16 cellular contexts compared by ENCODE assay signal in genomic region chr13:97246596-97246995, GRCh38. TPM values are rescaled to one million over a fixed set of nuclear protein-coding genes. Genes with fewer than 3 reads are reported as not detected.
A peak's percentile ranks its signal among the peaks of the same experiment; 100 is the strongest.
DNase-seq lines count a peak whose midpoint lies in the region; ATAC-seq and TF ChIP-seq lines count a peak whose summit lies in the region.
"Had no signal": no experiment of that assay in that cellular context is flagged by ENCODE, and none has a peak within 500 bp of the region (broad histone marks: within the 10 kb centered on the region; RNA-seq: fewer than 3 reads in every experiment).

No MANE protein-coding gene starts in this region.

- H3K27me3 ChIP-seq in Panc1 (ENCODE audit: control insufficient read depth, insufficient read depth, low read length) (no peaks in the 10 kb centered on the region), endocrine pancreas (ENCODE audit: control insufficient read depth, insufficient read depth, low read length) (no peaks in the 10 kb centered on the region), testis (no peaks in the 10 kb centered on the region), A673 (replicated peaks; ENCODE audit: insufficient read depth, low read depth, low read length, poor library complexity) (no peaks in the 10 kb centered on the region)
- H3K27me3 ChIP-seq: BLaER1 treated with 17β-estradiol and CSF1 and Interleukin-3, amounts not matched to agents 10 nM and 100 nM had no signal

- peaks cover 4% of the 10 kb centered on the region; the same call in 1 of the 2 replicates for H3K36me3 ChIP-seq in Panc1 (ENCODE audit: control insufficient read depth, insufficient read depth, low read length)
- no peaks in the 10 kb centered on the region for H3K36me3 ChIP-seq in endocrine pancreas (ENCODE audit: control insufficient read depth, insufficient read depth, low read length)
- no peaks in the 10 kb centered on the region for H3K36me3 ChIP-seq in testis (ENCODE audit: low read depth, missing control alignments)
- H3K36me3 ChIP-seq in A673 (ENCODE audit: insufficient read depth, low read length, poor library complexity, severe bottlenecking): no peaks in the 10 kb centered on the region

- no peaks in the 10 kb centered on the region for H3K27me3 Mint-ChIP-seq in activated T-cell treated with anti-CD3 and anti-CD28 coated beads, Interleukin-2, amount 50 U/mL, for 72 hours (ENCODE audit: low read depth)
- H3K27me3 Mint-ChIP-seq: activated CD4-positive, alpha-beta T cell treated with anti-CD3 and anti-CD28 coated beads for 36 hours; activated T-cell treated with anti-CD3 and anti-CD28 coated beads, Interleukin-2, amount 50 U/mL, for 24 hours; T-cell had no signal

- H3K4me3 Mint-ChIP-seq in activated T-cell treated with anti-CD3 and anti-CD28 coated beads, Interleukin-2, amount 50 U/mL, for 72 hours: no peak overlapping the region
- H3K4me3 Mint-ChIP-seq: activated CD4-positive, alpha-beta T cell treated with anti-CD3 and anti-CD28 coated beads for 36 hours; activated T-cell treated with anti-CD3 and anti-CD28 coated beads, Interleukin-2, amount 50 U/mL, for 24 hours; T-cell had no signal

- H3K36me3 Mint-ChIP-seq in activated T-cell treated with anti-CD3 and anti-CD28 coated beads, Interleukin-2, amount 50 U/mL, for 72 hours (ENCODE audit: insufficient read depth in 2 of 2): no peaks in the 10 kb centered on the region

- no peak for DNase-seq in Panc1 (ENCODE audit: low read depth, low spot score)
- DNase-seq in midbrain (lab: John Stamatoyannopoulos, UW): peak; percentile 24
- DNase-seq in testis: no peak
- no peak for DNase-seq in A673 (ENCODE audit: low spot score)
- DNase-seq in activated T-cell treated with anti-CD3 and anti-CD28 coated beads, Interleukin-2, amount 50 U/mL, for 72 hours: no peak
- DNase-seq: activated CD4-positive, alpha-beta T cell treated with anti-CD3 and anti-CD28 coated beads for 36 hours; activated T-cell treated with anti-CD3 and anti-CD28 coated beads, Interleukin-2, amount 50 U/mL, for 24 hours; DMS79 treated with DMSO at 0.1 percent for 48 hours; head of caudate nucleus; NCI-H1092 treated with DMSO at 0.1 percent for 48 hours; stimulated activated CD4-positive, alpha-beta T cell treated with anti-CD3 and anti-CD28 coated beads, Interleukin-12 subunit alpha, Interleukin-12 subunit beta, amount 100 ng/mL, for 4 hours; T-cell had no signal

- POLR2A ChIA-PET in Panc1 (lab: Charles Lee) (no interaction called here), A673 (lab: Charles Lee; ENCODE audit: low non-redundant PET) (no interaction called here)

- H3K4me1 Mint-ChIP-seq in activated T-cell treated with anti-CD3 and anti-CD28 coated beads, Interleukin-2, amount 50 U/mL, for 72 hours (ENCODE audit: low read depth): peaks cover 15% of the 10 kb centered on the region

- in situ Hi-C loops in Panc1 (cut with HindIII; ENCODE audit: low pct_unique_long_range_greater_than_20kb, low sequenced_read_pairs): no loop called here

- no peak overlapping the region for H3K9ac ChIP-seq in endocrine pancreas (ENCODE audit: control insufficient read depth, insufficient read depth, low read length)
- H3K9ac ChIP-seq: BLaER1 treated with 17β-estradiol and CSF1 and Interleukin-3, amounts not matched to agents 10 nM and 100 nM had no signal

- H3K27ac ChIP-seq in Panc1 (ENCODE audit: low read length) (peak overlapping the region; percentile 100), testis (peak overlapping the region; percentile 70 to 76), A673 (ENCODE audit: low read depth, low read length, poor library complexity, severe bottlenecking) (no peak overlapping the region)
- H3K27ac ChIP-seq: BLaER1 treated with 17β-estradiol and CSF1 and Interleukin-3, amounts not matched to agents 10 nM and 100 nM had no signal

- H3K27ac Mint-ChIP-seq in activated T-cell treated with anti-CD3 and anti-CD28 coated beads, Interleukin-2, amount 50 U/mL, for 72 hours: no peak overlapping the region
- H3K27ac Mint-ChIP-seq: activated CD4-positive, alpha-beta T cell treated with anti-CD3 and anti-CD28 coated beads for 36 hours; activated T-cell treated with anti-CD3 and anti-CD28 coated beads, Interleukin-2, amount 50 U/mL, for 24 hours; T-cell had no signal

- CTCF ChIA-PET in Panc1 (lab: Charles Lee) (no interaction called here), A673 (lab: Charles Lee) (no interaction called here)

- H3K4me1 ChIP-seq in Panc1 (ENCODE audit: control insufficient read depth, insufficient read depth, low read length): peaks cover 90% of the 10 kb centered on the region
- H3K4me1 ChIP-seq in endocrine pancreas (ENCODE audit: control insufficient read depth, insufficient read depth, low read length): peaks cover 13% of the 10 kb centered on the region
- H3K4me1 ChIP-seq in testis: peaks cover 72% of the 10 kb centered on the region
- H3K4me1 ChIP-seq in A673 (ENCODE audit: insufficient read depth, low read length, poor library complexity, severe bottlenecking): peaks cover 29% of the 10 kb centered on the region

- no peaks in the 10 kb centered on the region for H3K9me3 ChIP-seq in Panc1 (ENCODE audit: control insufficient read depth, insufficient read depth, low read depth, low read length)
- H3K9me3 ChIP-seq in endocrine pancreas (ENCODE audit: control insufficient read depth, low read length): no peaks in the 10 kb centered on the region
- H3K9me3 ChIP-seq in testis: no peaks in the 10 kb centered on the region
- no peaks in the 10 kb centered on the region for H3K9me3 ChIP-seq in A673 (ENCODE audit: low read depth, low read length, poor library complexity, severe bottlenecking)

- intact Hi-C loops in Panc1 (cut with micrococcal nuclease; ENCODE audit: unreplicated experiment) (no loop called here), testis (cut with DNase I; ENCODE audit: low total_unique reads) (no loop called here), A673 (cut with micrococcal nuclease; ENCODE audit: unreplicated experiment) (no loop called here)

- no peaks in the 10 kb centered on the region for H3K9me3 Mint-ChIP-seq in activated T-cell treated with anti-CD3 and anti-CD28 coated beads, Interleukin-2, amount 50 U/mL, for 72 hours
- H3K9me3 Mint-ChIP-seq: activated T-cell treated with anti-CD3 and anti-CD28 coated beads, Interleukin-2, amount 50 U/mL, for 24 hours; T-cell had no signal

- no peak for TF ChIP-seq CTCF in Panc1 (IDR thresholded peaks at IDR 0.05)
- TF ChIP-seq CTCF in testis (IDR thresholded peaks at IDR 0.05): no peak
- no peak for TF ChIP-seq CTCF in A673 (conservative IDR thresholded peaks at IDR 0.05; ENCODE audit: low read depth, low read length)

- WGBS in testis, 2 donors: 42 to 55% methylated on average over 6 of the region's 6 CpGs

- ATAC-seq in Panc1: no peak
- no peak for ATAC-seq in HG02759 (IDR thresholded peaks at IDR 0.05; ENCODE audit: unreplicated experiment)
- ATAC-seq in activated T-cell treated with anti-CD3 and anti-CD28 coated beads, Interleukin-2, amount 50 U/mL, for 72 hours (replicated peaks in 1 of 2): no peak
- no peak for ATAC-seq in GM19463 (IDR thresholded peaks at IDR 0.05; ENCODE audit: unreplicated experiment)
- ATAC-seq: activated CD4-positive, alpha-beta T cell treated with anti-CD3 and anti-CD28 coated beads for 36 hours; T-cell had no signal

- BruUV-seq in Panc1 (replicated peaks; lab: Mats Ljungman, UMichigan) (TSS peak; percentile 10), A673 (replicated peaks; lab: Mats Ljungman, UMichigan) (no TSS peak)

- H3K4me3 ChIP-seq in Panc1 (ENCODE audit: low read depth in 2 of 2, low read length in 2 of 2) (peak overlapping the region; percentile 8 to 35; a peak in 3 of 4 replicates), endocrine pancreas (ENCODE audit: control insufficient read depth, insufficient read depth, low read length) (peak overlapping the region; percentile 22), testis (no peak overlapping the region), A673 (ENCODE audit: low read depth, low read length, poor library complexity, severe bottlenecking) (no peak overlapping the region)
- H3K4me3 ChIP-seq: BLaER1 treated with 17β-estradiol and CSF1 and Interleukin-3, amounts not matched to agents 10 nM and 100 nM had no signal

- TF ChIP-seq POLR2A in testis (IDR thresholded peaks at IDR 0.05): no peak

RNA-seq across cellular contexts. Expression of gene MBNL2, which starts 24.5 kb away (rescaled TPM):
- total RNA-seq in Panc1 (2021; ENCODE audit: unreplicated experiment) (103 TPM), testis (10 to 100 TPM; 69.4 to 83.0 TPM), A673 (2021) (12.0 TPM in 2 replicates)
- polyA plus RNA-seq in Panc1 (2012; ENCODE audit: insufficient read length): 42.3 TPM
- polyA plus RNA-seq in testis (ENCODE audit: insufficient read depth, low read depth, low replicate concordance): 21.5 TPM
- 10 to 100 TPM; 14.9 to 26.9 TPM for total RNA-seq in activated T-cell treated with anti-CD3 and anti-CD28 coated beads, Interleukin-2, amount 50 U/mL, for 72 hours

Comparison
In these comparisons a context has a peak if more than half of its experiments do, and no peak if none do; other contexts are left out.
1. H3K4me3 ChIP-seq: peak in Panc1 (2 of 2) and endocrine pancreas (single experiment); none in testis (0 of 2) and A673 (single experiment).